1 cellular context compared by ENCODE assay signal in the genomic region with DNA sequence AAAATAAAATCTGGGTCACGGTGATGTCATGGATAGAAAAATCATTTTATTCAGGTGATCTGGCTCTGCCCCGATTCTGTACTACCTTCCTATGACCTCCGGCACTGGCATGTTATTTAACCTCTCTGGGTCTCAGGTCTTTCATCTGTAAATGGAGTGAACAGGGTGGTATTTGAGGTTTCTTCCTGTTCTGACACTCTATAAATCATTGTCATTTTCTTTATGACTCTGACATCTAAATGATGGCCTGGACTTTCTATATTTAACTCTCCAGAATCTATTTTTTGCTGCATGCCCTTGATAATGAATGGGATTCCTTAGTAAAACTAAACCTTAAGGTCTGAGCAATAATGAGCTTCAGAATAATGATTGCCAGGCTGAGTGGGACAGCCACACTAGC.
TF ChIP-seq lines count a peak whose summit lies in the region.

No MANE protein-coding gene starts in this region.

TF ChIP-seq in GM12878, 131 proteins besides CTCF, POLR2A, EP300 and RAD21 (continued from another document and continues in another):
- TF ChIP-seq, protein P1, sequence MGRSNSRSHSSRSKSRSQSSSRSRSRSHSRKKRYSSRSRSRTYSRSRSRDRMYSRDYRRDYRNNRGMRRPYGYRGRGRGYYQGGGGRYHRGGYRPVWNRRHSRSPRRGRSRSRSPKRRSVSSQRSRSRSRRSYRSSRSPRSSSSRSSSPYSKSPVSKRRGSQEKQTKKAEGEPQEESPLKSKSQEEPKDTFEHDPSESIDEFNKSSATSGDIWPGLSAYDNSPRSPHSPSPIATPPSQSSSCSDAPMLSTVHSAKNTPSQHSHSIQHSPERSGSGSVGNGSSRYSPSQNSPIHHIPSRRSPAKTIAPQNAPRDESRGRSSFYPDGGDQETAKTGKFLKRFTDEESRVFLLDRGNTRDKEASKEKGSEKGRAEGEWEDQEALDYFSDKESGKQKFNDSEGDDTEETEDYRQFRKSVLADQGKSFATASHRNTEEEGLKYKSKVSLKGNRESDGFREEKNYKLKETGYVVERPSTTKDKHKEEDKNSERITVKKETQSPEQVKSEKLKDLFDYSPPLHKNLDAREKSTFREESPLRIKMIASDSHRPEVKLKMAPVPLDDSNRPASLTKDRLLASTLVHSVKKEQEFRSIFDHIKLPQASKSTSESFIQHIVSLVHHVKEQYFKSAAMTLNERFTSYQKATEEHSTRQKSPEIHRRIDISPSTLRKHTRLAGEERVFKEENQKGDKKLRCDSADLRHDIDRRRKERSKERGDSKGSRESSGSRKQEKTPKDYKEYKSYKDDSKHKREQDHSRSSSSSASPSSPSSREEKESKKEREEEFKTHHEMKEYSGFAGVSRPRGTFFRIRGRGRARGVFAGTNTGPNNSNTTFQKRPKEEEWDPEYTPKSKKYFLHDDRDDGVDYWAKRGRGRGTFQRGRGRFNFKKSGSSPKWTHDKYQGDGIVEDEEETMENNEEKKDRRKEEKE (IDR thresholded peaks at IDR 0.05) = no peak
- TF ChIP-seq CEBPB (IDR thresholded peaks at IDR 0.05; ENCODE audit: borderline replicate concordance in 1 of 2, low read depth in 2 of 2, low read length in 2 of 2) = no peak
- TF ChIP-seq NR2F1 (conservative IDR thresholded peaks at IDR 0.05) = peak; percentile 81
- TF ChIP-seq STAT1 (conservative IDR thresholded peaks at IDR 0.05) = no peak
- no peak for TF ChIP-seq JUND (IDR thresholded peaks at IDR 0.05; ENCODE audit: low read depth, low read length)
- TF ChIP-seq NR2C1 (IDR thresholded peaks at IDR 0.05) = peak; percentile 39; the same call in 1 of the 2 replicates
- TF ChIP-seq KAT2A (conservative IDR thresholded peaks at IDR 0.05; ENCODE audit: control insufficient read depth, low read depth, low read length) = no peak
- no peak for TF ChIP-seq MYB (IDR thresholded peaks at IDR 0.05; ENCODE audit: borderline replicate concordance, low read depth, low read length)
- TF ChIP-seq KDM1A (IDR thresholded peaks at IDR 0.05; ENCODE audit: borderline replicate concordance) = no peak
- TF ChIP-seq PRDM15 (CRISPR knock-in tag; IDR thresholded peaks at IDR 0.05) = no peak
- TF ChIP-seq ZNF217 (IDR thresholded peaks at IDR 0.05) = peak; percentile 46; the same call in 1 of the 2 replicates
- TF ChIP-seq, protein P2, sequence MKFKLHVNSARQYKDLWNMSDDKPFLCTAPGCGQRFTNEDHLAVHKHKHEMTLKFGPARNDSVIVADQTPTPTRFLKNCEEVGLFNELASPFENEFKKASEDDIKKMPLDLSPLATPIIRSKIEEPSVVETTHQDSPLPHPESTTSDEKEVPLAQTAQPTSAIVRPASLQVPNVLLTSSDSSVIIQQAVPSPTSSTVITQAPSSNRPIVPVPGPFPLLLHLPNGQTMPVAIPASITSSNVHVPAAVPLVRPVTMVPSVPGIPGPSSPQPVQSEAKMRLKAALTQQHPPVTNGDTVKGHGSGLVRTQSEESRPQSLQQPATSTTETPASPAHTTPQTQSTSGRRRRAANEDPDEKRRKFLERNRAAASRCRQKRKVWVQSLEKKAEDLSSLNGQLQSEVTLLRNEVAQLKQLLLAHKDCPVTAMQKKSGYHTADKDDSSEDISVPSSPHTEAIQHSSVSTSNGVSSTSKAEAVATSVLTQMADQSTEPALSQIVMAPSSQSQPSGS (IDR thresholded peaks at IDR 0.05; ENCODE audit: low read length) = no peak
- no peak for TF ChIP-seq HCFC1 (IDR thresholded peaks at IDR 0.05; ENCODE audit: low read length)
- TF ChIP-seq ETV6 (conservative IDR thresholded peaks at IDR 0.05 in 1 of 2, IDR thresholded peaks at IDR 0.05 in 1 of 2; ENCODE audit: borderline replicate concordance in 1 of 2, low read depth in 1 of 2) = no peak
- no peak for TF ChIP-seq ZNF384 (IDR thresholded peaks at IDR 0.05; ENCODE audit: borderline replicate concordance, low read depth, low read length)
- TF ChIP-seq ZBTB40 (IDR thresholded peaks at IDR 0.05; ENCODE audit: borderline replicate concordance) = no peak
- no peak for TF ChIP-seq EED (IDR thresholded peaks at IDR 0.05; ENCODE audit: low read depth)
- TF ChIP-seq IKZF1 (conservative IDR thresholded peaks at IDR 0.05) = peak; percentile 63; the same call in 1 of the 2 replicates
- peak; percentile 76 for TF ChIP-seq ATF7 (IDR thresholded peaks at IDR 0.05; ENCODE audit: low read depth)
- no peak for TF ChIP-seq IRF4 (IDR thresholded peaks at IDR 0.05; ENCODE audit: low read depth, low read length)
- no peak for TF ChIP-seq ZNF687 (IDR thresholded peaks at IDR 0.05)
- no peak for TF ChIP-seq NBN (IDR thresholded peaks at IDR 0.05)
- TF ChIP-seq BACH1 (IDR thresholded peaks at IDR 0.05; ENCODE audit: borderline replicate concordance) = no peak
- no peak for TF ChIP-seq CREB1 (IDR thresholded peaks at IDR 0.05; ENCODE audit: low read depth)
- TF ChIP-seq SP1 (IDR thresholded peaks at IDR 0.05; ENCODE audit: low read depth, low read length) = no peak
- 0 out of 2 replicates have a peak, but pooled peaks have one; percentile 29 for TF ChIP-seq RELB (IDR thresholded peaks at IDR 0.05; ENCODE audit: low read depth)
- TF ChIP-seq, protein P3, sequence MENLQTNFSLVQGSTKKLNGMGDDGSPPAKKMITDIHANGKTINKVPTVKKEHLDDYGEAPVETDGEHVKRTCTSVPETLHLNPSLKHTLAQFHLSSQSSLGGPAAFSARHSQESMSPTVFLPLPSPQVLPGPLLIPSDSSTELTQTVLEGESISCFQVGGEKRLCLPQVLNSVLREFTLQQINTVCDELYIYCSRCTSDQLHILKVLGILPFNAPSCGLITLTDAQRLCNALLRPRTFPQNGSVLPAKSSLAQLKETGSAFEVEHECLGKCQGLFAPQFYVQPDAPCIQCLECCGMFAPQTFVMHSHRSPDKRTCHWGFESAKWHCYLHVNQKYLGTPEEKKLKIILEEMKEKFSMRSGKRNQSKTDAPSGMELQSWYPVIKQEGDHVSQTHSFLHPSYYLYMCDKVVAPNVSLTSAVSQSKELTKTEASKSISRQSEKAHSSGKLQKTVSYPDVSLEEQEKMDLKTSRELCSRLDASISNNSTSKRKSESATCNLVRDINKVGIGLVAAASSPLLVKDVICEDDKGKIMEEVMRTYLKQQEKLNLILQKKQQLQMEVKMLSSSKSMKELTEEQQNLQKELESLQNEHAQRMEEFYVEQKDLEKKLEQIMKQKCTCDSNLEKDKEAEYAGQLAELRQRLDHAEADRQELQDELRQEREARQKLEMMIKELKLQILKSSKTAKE (IDR thresholded peaks at IDR 0.05; ENCODE audit: low read depth, poor library complexity, severe bottlenecking) = no peak
- no peak for TF ChIP-seq ZNF207 (IDR thresholded peaks at IDR 0.05; ENCODE audit: borderline replicate concordance)
- TF ChIP-seq FOXM1 (IDR thresholded peaks at IDR 0.05; ENCODE audit: low read depth, low read length) = no peak
- TF ChIP-seq, protein P4, sequence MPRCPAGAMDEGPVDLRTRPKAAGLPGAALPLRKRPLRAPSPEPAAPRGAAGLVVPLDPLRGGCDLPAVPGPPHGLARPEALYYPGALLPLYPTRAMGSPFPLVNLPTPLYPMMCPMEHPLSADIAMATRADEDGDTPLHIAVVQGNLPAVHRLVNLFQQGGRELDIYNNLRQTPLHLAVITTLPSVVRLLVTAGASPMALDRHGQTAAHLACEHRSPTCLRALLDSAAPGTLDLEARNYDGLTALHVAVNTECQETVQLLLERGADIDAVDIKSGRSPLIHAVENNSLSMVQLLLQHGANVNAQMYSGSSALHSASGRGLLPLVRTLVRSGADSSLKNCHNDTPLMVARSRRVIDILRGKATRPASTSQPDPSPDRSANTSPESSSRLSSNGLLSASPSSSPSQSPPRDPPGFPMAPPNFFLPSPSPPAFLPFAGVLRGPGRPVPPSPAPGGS (IDR thresholded peaks at IDR 0.05; ENCODE audit: borderline replicate concordance, insufficient read depth, low read depth, low read length, poor library complexity, severe bottlenecking) = no peak
- no peak for TF ChIP-seq SMAD5 (IDR thresholded peaks at IDR 0.05; ENCODE audit: low read depth)
- TF ChIP-seq YBX1 (IDR thresholded peaks at IDR 0.05) = no peak
- no peak for TF ChIP-seq TBL1XR1 (IDR thresholded peaks at IDR 0.05; ENCODE audit: low read depth, low read length)
- TF ChIP-seq HDAC2 (IDR thresholded peaks at IDR 0.05) = no peak
- no peak for TF ChIP-seq POU2F2 (IDR thresholded peaks at IDR 0.05; ENCODE audit: borderline replicate concordance, low read depth, low read length)
